17 cellular contexts compared by ENCODE assay signal in genomic region chr6:37897321-37897720, GRCh38.
DNase-seq lines count a peak whose midpoint lies in the region; FAIRE-seq and TF ChIP-seq lines count a peak whose summit lies in the region.
"Had no signal": no experiment of that assay in that cellular context is flagged by ENCODE, and none has a peak within 500 bp of the region (broad histone marks: within the 10 kb centered on the region; RNA-seq: fewer than 3 reads in every experiment).

No MANE protein-coding gene starts in this region.

- dilution Hi-C loops in keratinocyte (cut with MboI; ENCODE audit: extremely low pct_ligation_motif_present, low sequenced_read_pairs), result no loop called here

- peaks cover 6% of the 10 kb centered on the region for H3K36me3 Mint-ChIP-seq in astrocyte (ENCODE audit: low read depth, unreplicated experiment)

- DNase-seq in EH (ENCODE audit: low read depth) (peak; percentile 28), HT1080 (ENCODE audit: low read depth) (peak; percentile 63), astrocyte (ENCODE audit: low read depth) (peak; percentile 85), keratinocyte (ENCODE audit: low read depth, low spot score) (no peak), frontal cortex (ENCODE audit: low spot score in 2 of 2) (no peak), T-helper 9 cell (no peak), GM19240 (ENCODE audit: insufficient read length, low spot score) (no peak), caudate nucleus (lab: John Stamatoyannopoulos, UW) (no peak)
- DNase-seq: activated B cell treated with CpG ODN at 0.5 μM for 24 hours; activated CD8-positive, alpha-beta memory T cell treated with anti-CD3 and anti-CD28 coated beads, Interleukin-2, amount 10 ng/mL, durations not matched to agents 7 days and 5 days; activated gamma-delta T cell treated with Interleukin-2 at 50 U/mL for 16 hours; NCI-H1694; NCI-H524; spleen; stomach; SW 1271 had no signal

- no peak overlapping the region for H3K4me3 Mint-ChIP-seq in astrocyte (ENCODE audit: unreplicated experiment)
- H3K4me3 Mint-ChIP-seq: activated B cell treated with CpG ODN at 0.5 μM for 24 hours; activated CD8-positive, alpha-beta memory T cell treated with anti-CD3 and anti-CD28 coated beads, Interleukin-2, amount 10 ng/mL, durations not matched to agents 7 days and 5 days had no signal

- H3K9me3 Mint-ChIP-seq in astrocyte (ENCODE audit: unreplicated experiment), result no peaks in the 10 kb centered on the region

- H3K36me3 ChIP-seq in astrocyte (ENCODE audit: insufficient read depth, low read length) (no peaks in the 10 kb centered on the region), keratinocyte (ENCODE audit: control insufficient read depth in 2 of 2, extremely low read depth in 1 of 2, insufficient read depth in 2 of 2, low read length in 2 of 2) (no peaks in the 10 kb centered on the region)

- H3K4me1 ChIP-seq in astrocyte (ENCODE audit: insufficient read depth, low read length) (peaks cover 15% of the 10 kb centered on the region), keratinocyte (ENCODE audit: control insufficient read depth, extremely low read depth, insufficient read depth, low read length) (peaks cover 26% of the 10 kb centered on the region)

- H3K27ac Mint-ChIP-seq in astrocyte (ENCODE audit: unreplicated experiment), result peak overlapping the region; percentile 24
- H3K27ac Mint-ChIP-seq: activated B cell treated with CpG ODN at 0.5 μM for 24 hours; activated CD8-positive, alpha-beta memory T cell treated with anti-CD3 and anti-CD28 coated beads, Interleukin-2, amount 10 ng/mL, durations not matched to agents 7 days and 5 days had no signal

- H3K9ac ChIP-seq in astrocyte (ENCODE audit: low read length) (no peak overlapping the region), keratinocyte (ENCODE audit: control insufficient read depth, extremely low read depth, insufficient read depth, low read length) (peak overlapping the region; percentile 22)
- H3K9ac ChIP-seq: KMS-11 had no signal

- H3K4me1 Mint-ChIP-seq in astrocyte (ENCODE audit: low read depth, unreplicated experiment), result peaks cover 27% of the 10 kb centered on the region
- H3K4me1 Mint-ChIP-seq: activated CD8-positive, alpha-beta memory T cell treated with anti-CD3 and anti-CD28 coated beads, Interleukin-2, amount 10 ng/mL, durations not matched to agents 7 days and 5 days had no signal

- no peaks in the 10 kb centered on the region for H3K27me3 Mint-ChIP-seq in astrocyte (ENCODE audit: low read depth, unreplicated experiment)
- H3K27me3 Mint-ChIP-seq: activated B cell treated with CpG ODN at 0.5 μM for 24 hours; activated CD8-positive, alpha-beta memory T cell treated with anti-CD3 and anti-CD28 coated beads, Interleukin-2, amount 10 ng/mL, durations not matched to agents 7 days and 5 days had no signal

- H3K9me3 ChIP-seq in astrocyte (ENCODE audit: insufficient read depth, low read depth, low read length) (no peaks in the 10 kb centered on the region), keratinocyte (ENCODE audit: control insufficient read depth, low read depth, low read length) (no peaks in the 10 kb centered on the region)
- H3K9me3 ChIP-seq: stomach had no signal

- H3K79me2 ChIP-seq in astrocyte (ENCODE audit: insufficient read depth, low read length) (peaks cover 100% of the 10 kb centered on the region), keratinocyte (ENCODE audit: control insufficient read depth, insufficient read depth, low read length) (peaks cover 78% of the 10 kb centered on the region)

- FAIRE-seq in astrocyte (lab: Jason Lieb, UNC), result peak; percentile 78
- peak; percentile 89 for FAIRE-seq in keratinocyte (lab: Jason Lieb, UNC)
- no peak for FAIRE-seq in frontal cortex (lab: Jason Lieb, UNC)

- peaks cover 4% of the 10 kb centered on the region for H3K9me1 ChIP-seq in keratinocyte (ENCODE audit: control insufficient read depth, extremely low read depth, insufficient read depth, low read length)

- no peak for TF ChIP-seq CTCF in astrocyte (IDR thresholded peaks at IDR 0.05; ENCODE audit: insufficient read depth, low read depth, low read length)
- no peak for TF ChIP-seq CTCF in keratinocyte (optimal IDR thresholded peaks at IDR 0.05 in 1 of 3, IDR thresholded peaks at IDR 0.05 in 1 of 3, conservative IDR thresholded peaks at IDR 0.05 in 1 of 3; ENCODE audit: extremely low read depth in 1 of 3, insufficient read depth in 2 of 3, low read length in 3 of 3)

- H3K4me2 ChIP-seq in astrocyte (ENCODE audit: low read length), result peak overlapping the region; percentile 70
- peak overlapping the region; percentile 83 for H3K4me2 ChIP-seq in keratinocyte (ENCODE audit: control insufficient read depth, extremely low read depth, insufficient read depth, low read depth, low read length)
- H3K4me2 ChIP-seq: KMS-11 had no signal

- H3K4me3 ChIP-seq in astrocyte (ENCODE audit: insufficient read depth, low read depth, low read length) (no peak overlapping the region), keratinocyte (ENCODE audit: control insufficient read depth in 2 of 3, extremely low read depth in 1 of 3, insufficient read depth in 2 of 3, low read depth in 1 of 3, low read length in 3 of 3) (peak overlapping the region in 2 of 3 experiments; percentile 15 to 36)
- H3K4me3 ChIP-seq: spleen, stomach had no signal

- H4K20me1 ChIP-seq in astrocyte (ENCODE audit: insufficient read depth, low read length) (peaks cover 90% of the 10 kb centered on the region), keratinocyte (ENCODE audit: control insufficient read depth, extremely low read depth, insufficient read depth, low read length) (peaks cover 10% of the 10 kb centered on the region)

- H3K27ac ChIP-seq in astrocyte (ENCODE audit: low read depth, low read length) (peak overlapping the region; percentile 37), keratinocyte (ENCODE audit: control insufficient read depth, insufficient read depth, low read length) (peak overlapping the region; percentile 58), caudate nucleus (ENCODE audit: low read depth, low read length) (no peak overlapping the region)
- H3K27ac ChIP-seq: KMS-11, spleen, stomach had no signal

- H2AFZ ChIP-seq in astrocyte (ENCODE audit: low read depth, low read length), result no peak overlapping the region
- peak overlapping the region; percentile 20 for H2AFZ ChIP-seq in keratinocyte (ENCODE audit: control insufficient read depth, low read length)

- no peaks in the 10 kb centered on the region for H3K27me3 ChIP-seq in astrocyte (ENCODE audit: insufficient read depth, low read length)
- H3K27me3 ChIP-seq in keratinocyte (ENCODE audit: control insufficient read depth, extremely low read depth, insufficient read depth, low read length), result no peaks in the 10 kb centered on the region
- H3K27me3 ChIP-seq: spleen, stomach had no signal

Comparison
In these comparisons a context has a peak if more than half of its experiments do, and no peak if none do; other contexts are left out.
1. DNase-seq: peak in EH (single experiment), HT1080 (single experiment) and astrocyte (single experiment); none in keratinocyte (single experiment), frontal cortex (0 of 2), T-helper 9 cell (single experiment), GM19240 (single experiment) and caudate nucleus (0 of 61).